Comparison of ENCODE assay signal across 19 cellular contexts in genomic region chr7:157434701-157435100, GRCh38.
DNase-seq lines count a peak whose midpoint lies in the region; ATAC-seq and TF ChIP-seq lines count a peak whose summit lies in the region.
"Had no signal": no experiment of that assay in that cellular context is flagged by ENCODE, and none has a peak within 500 bp of the region (broad histone marks: within the 10 kb centered on the region; RNA-seq: fewer than 3 reads in every experiment).

No MANE protein-coding gene starts in this region.

- TF ChIP-seq POLR2A in NB4 (IDR thresholded peaks at IDR 0.05; ENCODE audit: extremely low read depth, insufficient read length) = peak; percentile 28

- H3K4me2 ChIP-seq in H9 (ENCODE audit: insufficient read depth, insufficient read length, low read length) (no peak overlapping the region), neural progenitor cell (no peak overlapping the region), MM.1S (ENCODE audit: low read depth, low read length) (no peak overlapping the region)
- H3K4me2 ChIP-seq: GM23338 had no signal

- no peak overlapping the region for H4K91ac ChIP-seq in H9 (ENCODE audit: insufficient read length, low read depth, low read length)

- no peak overlapping the region for H3K4ac ChIP-seq in H9 (ENCODE audit: low read depth, low read length)

- H3K14ac ChIP-seq in H9 (ENCODE audit: insufficient read depth, low read length) = no peak overlapping the region

- no peak overlapping the region for H2BK120ac ChIP-seq in H9 (ENCODE audit: low read depth, low read length, poor library complexity, severe bottlenecking)

- no peak overlapping the region for H3K18ac ChIP-seq in H9 (ENCODE audit: insufficient read length, low read depth, low read length)

- H3K9ac ChIP-seq in H9 (ENCODE audit: extremely low read depth, insufficient read length, low read length) (no peak overlapping the region), neural progenitor cell (no peak overlapping the region), MM.1S (ENCODE audit: low read length) (no peak overlapping the region)

- no peak overlapping the region for H3K4me3 Mint-ChIP-seq in H9
- H3K4me3 Mint-ChIP-seq in neural progenitor cell = no peak overlapping the region
- H3K4me3 Mint-ChIP-seq: GM23338; T-helper 1 cell treated with Interleukin-12 subunit alpha and Interleukin-12 subunit beta and Interleukin-4 antibody, amounts not matched to agents 30 μg/mL and 1 μg/mL, for 36 hours had no signal

- no peak overlapping the region for H3T11ph ChIP-seq in H9 (ENCODE audit: low read length)

- H3K27me3 Mint-ChIP-seq in H9 (ENCODE audit: low read depth) = peaks cover 41% of the 10 kb centered on the region
- H3K27me3 Mint-ChIP-seq in neural progenitor cell (ENCODE audit: insufficient read depth, low read depth) = peaks cover 27% of the 10 kb centered on the region

- H2BK15ac ChIP-seq in H9 (ENCODE audit: low read depth, low read length) = no peak overlapping the region

- H2BK12ac ChIP-seq in H9 (ENCODE audit: insufficient read length, low read depth, low read length) = no peak overlapping the region

- no peaks in the 10 kb centered on the region for H3K79me1 ChIP-seq in H9 (ENCODE audit: insufficient read depth, low read depth, low read length, poor library complexity, severe bottlenecking)

- no peak overlapping the region for H2BK5ac ChIP-seq in H9 (ENCODE audit: insufficient read length, low read length)

- H3K4me3 ChIP-seq in NB4 (ENCODE audit: low read depth, low read length) = peak overlapping the region; percentile 74
- no peak overlapping the region for H3K4me3 ChIP-seq in neural progenitor cell
- H3K4me3 ChIP-seq in MM.1S (ENCODE audit: low read length) = no peak overlapping the region
- H3K4me3 ChIP-seq: GM23338, MG63, Peyer's patch had no signal

- H3K23ac ChIP-seq in H9 (ENCODE audit: insufficient read length, low read depth, low read length) = no peak overlapping the region

- H3K27ac ChIP-seq in H9 (ENCODE audit: insufficient read length, low read depth, low read length) (no peak overlapping the region), neural progenitor cell (no peak overlapping the region), MM.1S (ENCODE audit: low read length) (no peak overlapping the region)
- H3K27ac ChIP-seq: C4-2B, Peyer's patch had no signal

- H3K4me1 Mint-ChIP-seq in H9 (peaks cover 4 to 17% of the 10 kb centered on the region in 2 experiments), neural progenitor cell (peaks cover 41% of the 10 kb centered on the region)

- H3K36me3 ChIP-seq in neural progenitor cell = no peaks in the 10 kb centered on the region
- H3K36me3 ChIP-seq in MM.1S (replicated peaks; ENCODE audit: insufficient read depth, low read length) = no peaks in the 10 kb centered on the region
- H3K36me3 ChIP-seq: MG63, Peyer's patch had no signal

- no peak overlapping the region for H2AK5ac ChIP-seq in H9 (ENCODE audit: insufficient read length, low read length)

- no peak overlapping the region for H2AFZ ChIP-seq in H9 (ENCODE audit: low read length)
- H2AFZ ChIP-seq in neural progenitor cell (replicated peaks) = no peak overlapping the region
- H2AFZ ChIP-seq in MM.1S (ENCODE audit: low read length) = no peak overlapping the region
- H2AFZ ChIP-seq: GM23338 had no signal

- DNase-seq in H9 = no peak
- peak; percentile 89 for DNase-seq in NB4 (ENCODE audit: low read depth)
- peak; percentile 58 for DNase-seq in RPMI8226
- no peak for DNase-seq in neural progenitor cell (ENCODE audit: low spot score)
- no peak for DNase-seq in MM.1S
- no peak for DNase-seq in NCI-H2196 (lab: John Stamatoyannopoulos, UW; ENCODE audit: unreplicated experiment)
- DNase-seq: GF-D8; MG63; NCI-H1417 treated with DMSO at 0.1 percent for 48 hours; NCI-H2029; NCI-H524 treated with DMSO at 0.1 percent for 48 hours; NK-92 treated with Interleukin-12 subunit alpha and Interleukin-12 subunit beta, amount 100 ng/mL, for 24 hours; SIG-M5 had no signal

- no peaks in the 10 kb centered on the region for H3F3A ChIP-seq in neural progenitor cell (ENCODE audit: low read depth)
- H3F3A ChIP-seq in MM.1S (ENCODE audit: insufficient read depth, low read length) = no peaks in the 10 kb centered on the region

- WGBS in H9 (ENCODE audit: extremely low coverage, insufficient read length, low lambda C conversion rate) = no CpG with 5 or more reads among the region's 8 CpGs

- no peak overlapping the region for H2BK20ac ChIP-seq in H9 (ENCODE audit: low read depth, low read length, poor library complexity, severe bottlenecking)

- H3K36me3 Mint-ChIP-seq in H9 (ENCODE audit: insufficient read depth in 1 of 3, low read depth in 3 of 3) = peaks cover 0 to 7% (median 2%) of the 10 kb centered on the region in 3 experiments; a peak in 4 of 7 replicates
- peaks cover 5% of the 10 kb centered on the region for H3K36me3 Mint-ChIP-seq in neural progenitor cell

- no peak overlapping the region for H3K56ac ChIP-seq in H9 (ENCODE audit: insufficient read length, low read depth, low read length)

- H4K20me1 ChIP-seq in H9 (ENCODE audit: control insufficient read depth, insufficient read depth, insufficient read length) = no peaks in the 10 kb centered on the region
- no peaks in the 10 kb centered on the region for H4K20me1 ChIP-seq in neural progenitor cell (ENCODE audit: low read depth)
- H4K20me1 ChIP-seq in MM.1S (ENCODE audit: insufficient read depth, low read length) = no peaks in the 10 kb centered on the region

- no peaks in the 10 kb centered on the region for H3K79me2 ChIP-seq in H9 (ENCODE audit: insufficient read depth, low read length)
- no peaks in the 10 kb centered on the region for H3K79me2 ChIP-seq in neural progenitor cell (ENCODE audit: low read depth)
- H3K79me2 ChIP-seq in MM.1S (ENCODE audit: low read length) = no peaks in the 10 kb centered on the region

- peak overlapping the region in 2 of 3 experiments; percentile 61 to 65; a peak in 1 of 7 replicates for H3K27ac Mint-ChIP-seq in H9
- H3K27ac Mint-ChIP-seq in neural progenitor cell = peak overlapping the region; percentile 74
- H3K27ac Mint-ChIP-seq: GM23338; T-helper 1 cell treated with Interleukin-12 subunit alpha and Interleukin-12 subunit beta and Interleukin-4 antibody, amounts not matched to agents 30 μg/mL and 1 μg/mL, for 36 hours had no signal

- no peak overlapping the region for H4K5ac ChIP-seq in H9 (ENCODE audit: insufficient read length, low read depth, low read length)

- no peak overlapping the region for H4K8ac ChIP-seq in H9 (replicated peaks; ENCODE audit: insufficient read length, low read depth, low read length)

- peaks cover 15 to 16% of the 10 kb centered on the region in 2 experiments for H3K9me3 Mint-ChIP-seq in H9
- H3K9me3 Mint-ChIP-seq in neural progenitor cell = peaks cover 12% of the 10 kb centered on the region
- H3K9me3 Mint-ChIP-seq: T-helper 1 cell treated with Interleukin-12 subunit alpha and Interleukin-12 subunit beta and Interleukin-4 antibody, amounts not matched to agents 30 μg/mL and 1 μg/mL, for 36 hours had no signal

- no peaks in the 10 kb centered on the region for H3K23me2 ChIP-seq in H9 (ENCODE audit: insufficient read length, low read depth, low read length, poor library complexity, severe bottlenecking)

- H3K9me2 ChIP-seq in MM.1S (replicated peaks; ENCODE audit: insufficient read depth, low read length) = no peaks in the 10 kb centered on the region

- no peak for TF ChIP-seq CTCF in H9 (conservative IDR thresholded peaks at IDR 0.05)
- no peak for TF ChIP-seq CTCF in NB4 (IDR thresholded peaks at IDR 0.05; ENCODE audit: low read depth, low read length)
- no peak for TF ChIP-seq CTCF in neural progenitor cell (IDR thresholded peaks at IDR 0.05)
- TF ChIP-seq CTCF in MM.1S (IDR thresholded peaks at IDR 0.05; ENCODE audit: low read length) = no peak

- ATAC-seq in HG02884 (IDR thresholded peaks at IDR 0.05; ENCODE audit: unreplicated experiment) (no peak), HG02588 (IDR thresholded peaks at IDR 0.05; ENCODE audit: unreplicated experiment) (no peak)
- ATAC-seq: GM23338 had no signal

- H3K27me3 ChIP-seq in H9 (ENCODE audit: insufficient read depth, low read length) (no peaks in the 10 kb centered on the region), neural progenitor cell (no peaks in the 10 kb centered on the region), MM.1S (replicated peaks; ENCODE audit: insufficient read depth, low read length) (peaks cover 65% of the 10 kb centered on the region)
- H3K27me3 ChIP-seq: MG63, Peyer's patch had no signal

- no peaks in the 10 kb centered on the region for H3K4me1 ChIP-seq in H9 (ENCODE audit: insufficient read depth, low read length)
- peaks cover 5% of the 10 kb centered on the region for H3K4me1 ChIP-seq in neural progenitor cell
- H3K4me1 ChIP-seq in MM.1S (ENCODE audit: low read length) = no peaks in the 10 kb centered on the region

- no peaks in the 10 kb centered on the region for H3K9me3 ChIP-seq in H9 (ENCODE audit: control insufficient read depth, low read depth, low read length)
- H3K9me3 ChIP-seq in neural progenitor cell (ENCODE audit: low read depth) = no peaks in the 10 kb centered on the region
- no peaks in the 10 kb centered on the region for H3K9me3 ChIP-seq in MM.1S (replicated peaks; ENCODE audit: insufficient read depth, low read length)
- H3K9me3 ChIP-seq: MG63, Peyer's patch had no signal

Comparison
In these comparisons a context has a peak if more than half of its experiments do, and no peak if none do; other contexts are left out.
1. DNase-seq: peak in NB4 (single experiment) and RPMI8226 (single experiment); none in H9 (single experiment), neural progenitor cell (single experiment), MM.1S (single experiment) and NCI-H2196 (single experiment).